22 cellular contexts compared by ENCODE assay signal in the genomic region with DNA sequence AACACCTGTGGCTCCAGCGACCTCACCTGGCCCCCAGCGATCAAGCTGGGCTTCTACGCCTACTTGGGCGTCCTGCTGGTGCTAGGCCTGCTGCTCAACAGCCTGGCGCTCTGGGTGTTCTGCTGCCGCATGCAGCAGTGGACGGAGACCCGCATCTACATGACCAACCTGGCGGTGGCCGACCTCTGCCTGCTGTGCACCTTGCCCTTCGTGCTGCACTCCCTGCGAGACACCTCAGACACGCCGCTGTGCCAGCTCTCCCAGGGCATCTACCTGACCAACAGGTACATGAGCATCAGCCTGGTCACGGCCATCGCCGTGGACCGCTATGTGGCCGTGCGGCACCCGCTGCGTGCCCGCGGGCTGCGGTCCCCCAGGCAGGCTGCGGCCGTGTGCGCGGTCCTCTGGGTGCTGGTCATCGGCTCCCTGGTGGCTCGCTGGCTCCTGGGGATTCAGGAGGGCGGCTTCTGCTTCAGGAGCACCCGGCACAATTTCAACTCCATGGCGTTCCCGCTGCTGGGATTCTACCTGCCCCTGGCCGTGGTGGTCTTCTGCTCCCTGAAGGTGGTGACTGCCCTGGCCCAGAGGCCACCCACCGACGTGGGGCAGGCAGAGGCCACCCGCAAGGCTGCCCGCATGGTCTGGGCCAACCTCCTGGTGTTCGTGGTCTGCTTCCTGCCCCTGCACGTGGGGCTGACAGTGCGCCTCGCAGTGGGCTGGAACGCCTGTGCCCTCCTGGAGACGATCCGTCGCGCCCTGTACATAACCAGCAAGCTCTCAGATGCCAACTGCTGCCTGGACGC. TPM values are rescaled to one million over a fixed set of nuclear protein-coding genes. Genes with fewer than 3 reads are reported as not detected.
DNase-seq lines count a peak whose midpoint lies in the region; ATAC-seq and TF ChIP-seq lines count a peak whose summit lies in the region.
"Had no signal": no experiment of that assay in that cellular context is flagged by ENCODE, and none has a peak within 500 bp of the region (broad histone marks: within the 10 kb centered on the region; RNA-seq: fewer than 3 reads in every experiment).

No MANE protein-coding gene starts in this region.

- intact Hi-C loops in left cardiac atrium (cut with DNase I) (no loop called here), left ventricle myocardium inferior (cut with micrococcal nuclease) (no loop called here), left ventricle myocardium superior (cut with micrococcal nuclease) (no loop called here), prostate gland (cut with DNase I) (no loop called here)

- DNase-seq in left cardiac atrium, result peak; percentile 17
- no peak for DNase-seq in left ventricle myocardium inferior
- peak; percentile 19 for DNase-seq in left ventricle myocardium superior
- peak; percentile 55 for DNase-seq in osteoblast (ENCODE audit: insufficient read length, low spot score, missing footprints)
- no peak for DNase-seq in stimulated activated naive CD4-positive, alpha-beta T cell (lab: John Stamatoyannopoulos, UW)
- DNase-seq in prostate gland (ENCODE audit: low spot score), result no peak
- no peak for DNase-seq in UCSD-AML1 (lab: John Stamatoyannopoulos, UW; ENCODE audit: unreplicated experiment)
- DNase-seq: activated CD8-positive, alpha-beta memory T cell treated with anti-CD3 and anti-CD28 coated beads, Interleukin-2, amount 10 ng/mL, durations not matched to agents 7 days and 5 days; activated naive CD4-positive, alpha-beta T cell; AML-193; anterior cingulate cortex; effector memory CD8-positive, alpha-beta T cell; glutamatergic neuron; KG1; mesenchymal stem cell; NCI-H187 treated with DMSO at 0.1 percent for 48 hours; NCI-H2227 treated with DMSO at 0.1 percent for 48 hours; NCI-H774; PC-9 had no signal

- ATAC-seq in left cardiac atrium (no peak), left ventricle myocardium superior (no peak)
- ATAC-seq: activated CD4-positive, CD25-positive, alpha-beta regulatory T cell treated with anti-CD3 and anti-CD28 coated beads, Interleukin-2, amount 50 U/mL, for 24 hours; activated CD8-positive, alpha-beta memory T cell treated with anti-CD3 and anti-CD28 coated beads, Interleukin-2, amount 10 ng/mL, durations not matched to agents 7 days and 5 days; effector memory CD8-positive, alpha-beta T cell had no signal

- no peak for TF ChIP-seq POLR2A in prostate gland (IDR thresholded peaks at IDR 0.05)

- H3K36me3 ChIP-seq in left ventricle myocardium inferior, result no peaks in the 10 kb centered on the region
- H3K36me3 ChIP-seq in osteoblast (ENCODE audit: insufficient read depth, low read length), result no peaks in the 10 kb centered on the region
- H3K36me3 ChIP-seq in prostate gland, result no peaks in the 10 kb centered on the region

- H3K4me2 ChIP-seq in osteoblast (ENCODE audit: insufficient read depth, low read length), result no peak overlapping the region
- H3K4me2 ChIP-seq: PC-9 had no signal

- no peaks in the 10 kb centered on the region for H3K79me2 ChIP-seq in osteoblast (ENCODE audit: insufficient read depth, low read length)

- no peak overlapping the region for H3K4me3 ChIP-seq in left ventricle myocardium inferior
- H3K4me3 ChIP-seq in osteoblast (ENCODE audit: insufficient read depth, low read length), result no peak overlapping the region
- no peak overlapping the region for H3K4me3 ChIP-seq in prostate gland
- H3K4me3 ChIP-seq: PC-9 had no signal

- H3K27me3 ChIP-seq in left ventricle myocardium inferior (ENCODE audit: low read depth), result no peaks in the 10 kb centered on the region
- H3K27me3 ChIP-seq in osteoblast (ENCODE audit: insufficient read depth, low read length), result no peaks in the 10 kb centered on the region
- H3K27me3 ChIP-seq in prostate gland (replicated peaks; ENCODE audit: insufficient read depth), result no peaks in the 10 kb centered on the region

- H3K27ac ChIP-seq in left ventricle myocardium inferior (replicated peaks), result no peak overlapping the region
- no peak overlapping the region for H3K27ac ChIP-seq in osteoblast (ENCODE audit: low read depth, low read length)
- no peak overlapping the region for H3K27ac ChIP-seq in prostate gland
- H3K27ac ChIP-seq: PC-9 had no signal

- H3K9me3 ChIP-seq in left ventricle myocardium inferior (replicated peaks), result peaks cover 14% of the 10 kb centered on the region
- peaks cover 3% of the 10 kb centered on the region for H3K9me3 ChIP-seq in osteoblast (ENCODE audit: low read depth, low read length)
- H3K9me3 ChIP-seq in prostate gland, result no peaks in the 10 kb centered on the region

- no peaks in the 10 kb centered on the region for H3K4me1 ChIP-seq in left ventricle myocardium inferior
- peaks cover 5% of the 10 kb centered on the region for H3K4me1 ChIP-seq in osteoblast (ENCODE audit: insufficient read depth, low read length)
- H3K4me1 ChIP-seq in prostate gland (replicated peaks), result no peaks in the 10 kb centered on the region

- 93% methylated on average over 44 of the region's 50 CpGs for WGBS in prostate gland

- TF ChIP-seq CTCF in left ventricle myocardium inferior (IDR thresholded peaks at IDR 0.05; ENCODE audit: borderline replicate concordance) (no peak), osteoblast (IDR thresholded peaks at IDR 0.05; ENCODE audit: extremely low read depth, low read depth, low read length) (no peak), prostate gland (IDR thresholded peaks at IDR 0.05) (no peak)

- no peak overlapping the region for H2AFZ ChIP-seq in osteoblast (ENCODE audit: low read length)
- H2AFZ ChIP-seq: PC-9 had no signal

- no peaks in the 10 kb centered on the region for H4K20me1 ChIP-seq in osteoblast (ENCODE audit: insufficient read depth, low read length)

RNA-seq across cellular contexts. Expression of a gene that starts 4.9 kb away (rescaled TPM):
- total RNA-seq in left cardiac atrium (1 to 10 TPM; 1.1 to 1.3 TPM), left ventricle myocardium inferior (1.3 TPM), left ventricle myocardium superior (2.1 TPM), osteoblast (1.1 and 1.5 TPM in 2 replicates), prostate gland (1 to 10 TPM; 3.3 to 4.6 TPM)
- total RNA-seq: SK-MEL-5 had no signal

RNA-seq across cellular contexts. Expression of a gene that starts 43.6 kb away (rescaled TPM):
- total RNA-seq in left cardiac atrium (10 to 100 TPM; 17.9 to 26.6 TPM), left ventricle myocardium inferior (31.2 TPM), left ventricle myocardium superior (51.2 TPM), osteoblast (21.0 and 22.1 TPM in 2 replicates), prostate gland (10 to 100 TPM; 25.5 to 68.4 TPM)

RNA-seq across cellular contexts. Expression of a gene that starts 52.5 kb away (rescaled TPM):
- total RNA-seq in left cardiac atrium (not detected), left ventricle myocardium inferior (not detected), left ventricle myocardium superior (not detected), osteoblast (not detected in 2 replicates), prostate gland (not detected)
- total RNA-seq: activated CD8-positive, alpha-beta memory T cell treated with anti-CD3 and anti-CD28 coated beads, Interleukin-2, amount 10 ng/mL, durations not matched to agents 7 days and 5 days; PC-9; SK-MEL-5; temporal lobe had no signal

Comparison
In these comparisons a context has a peak if more than half of its experiments do, and no peak if none do; other contexts are left out.
1. DNase-seq: peak in left cardiac atrium (single experiment), left ventricle myocardium superior (single experiment) and osteoblast (single experiment); none in left ventricle myocardium inferior (single experiment), stimulated activated naive CD4-positive, alpha-beta T cell (0 of 6), prostate gland (single experiment) and UCSD-AML1 (single experiment).